ENCODE assay signal across 15 cellular contexts in genomic region chr6:106279179-106279578, GRCh38. TPM values are rescaled to one million over a fixed set of nuclear protein-coding genes. Genes with fewer than 3 reads are reported as not detected.
DNase-seq lines count a peak whose midpoint lies in the region; ATAC-seq and TF ChIP-seq lines count a peak whose summit lies in the region.
"Had no signal": no experiment of that assay in that cellular context is flagged by ENCODE, and none has a peak within 500 bp of the region (broad histone marks: within the 10 kb centered on the region; RNA-seq: fewer than 3 reads in every experiment).

No MANE protein-coding gene starts in this region.

- H3K27me3 ChIP-seq in SK-N-SH (ENCODE audit: insufficient read depth) = no peaks in the 10 kb centered on the region
- H3K27me3 ChIP-seq: BE2C had no signal

- H3K9me2 ChIP-seq in SK-N-SH = no peaks in the 10 kb centered on the region

- H3K4me2 ChIP-seq in SK-N-SH = no peak overlapping the region

- peaks cover 44% of the 10 kb centered on the region for H3K79me2 ChIP-seq in SK-N-SH (ENCODE audit: insufficient read depth)

- intact Hi-C loops in natural killer cell (cut with micrococcal nuclease) = no loop called here

- POLR2A ChIA-PET in SK-N-SH (lab: Yijun Ruan, JAX) = no interaction called here

- peaks cover 30% of the 10 kb centered on the region for H3F3A ChIP-seq in SK-N-SH (replicated peaks; ENCODE audit: insufficient read depth)

- peak overlapping the region in 1 of 2 donors; percentile 22 for H3K27ac Mint-ChIP-seq in natural killer cell treated with Interleukin-12 subunit alpha and Interleukin-12 subunit beta and Interleukin-15 and Interleukin-18, amount 100 ng/mL, for 72 hours
- peak overlapping the region in 1 of 2 donors; percentile 43 for H3K27ac Mint-ChIP-seq in natural killer cell

- DNase-seq in natural killer cell treated with Interleukin-12 subunit alpha and Interleukin-12 subunit beta and Interleukin-15 and Interleukin-18, amount 100 ng/mL, for 72 hours (ENCODE audit: low spot score) = no peak
- DNase-seq in natural killer cell = no peak
- DNase-seq in SK-N-SH = no peak
- DNase-seq in fibroblast of the aortic adventitia (ENCODE audit: low read depth) = peak; percentile 13
- DNase-seq in KBM-7 = no peak
- no peak for DNase-seq in COLO668 (lab: John Stamatoyannopoulos, UW; ENCODE audit: unreplicated experiment)
- DNase-seq: activated gamma-delta T cell treated with Interleukin-2 at 50 U/mL for 16 hours, BE2C, DND-41, NCI-H146, NCI-H510A treated with DMSO at 0.1 percent for 48 hours had no signal

- TF ChIP-seq CTCF in natural killer cell (IDR thresholded peaks at IDR 0.05) (no peak), SK-N-SH (IDR thresholded peaks at IDR 0.05) (no peak), fibroblast of the aortic adventitia (IDR thresholded peaks at IDR 0.05; ENCODE audit: insufficient read depth, low read length) (no peak)

- H3K4me1 Mint-ChIP-seq in natural killer cell treated with Interleukin-12 subunit alpha and Interleukin-12 subunit beta and Interleukin-15 and Interleukin-18, amount 100 ng/mL, for 72 hours (ENCODE audit: low read depth in 2 of 2) = peaks cover 29 to 41% of the 10 kb centered on the region in 2 donors
- peaks cover 29 to 39% of the 10 kb centered on the region in 2 donors for H3K4me1 Mint-ChIP-seq in natural killer cell

- no peaks in the 10 kb centered on the region for H3K9me3 Mint-ChIP-seq in natural killer cell treated with Interleukin-12 subunit alpha and Interleukin-12 subunit beta and Interleukin-15 and Interleukin-18, amount 100 ng/mL, for 72 hours
- H3K9me3 Mint-ChIP-seq in natural killer cell = no peaks in the 10 kb centered on the region
- H3K9me3 Mint-ChIP-seq: central memory CD8-positive, alpha-beta T cell; IgD-negative memory B cell had no signal

- no peak overlapping the region for H3K4me3 Mint-ChIP-seq in natural killer cell treated with Interleukin-12 subunit alpha and Interleukin-12 subunit beta and Interleukin-15 and Interleukin-18, amount 100 ng/mL, for 72 hours
- H3K4me3 Mint-ChIP-seq in natural killer cell = no peak overlapping the region
- H3K4me3 Mint-ChIP-seq: central memory CD8-positive, alpha-beta T cell; IgD-negative memory B cell had no signal

- no peaks in the 10 kb centered on the region for H4K20me1 ChIP-seq in SK-N-SH (ENCODE audit: insufficient read depth)

- H3K27ac ChIP-seq in SK-N-SH (ENCODE audit: low read depth in 2 of 2, low read length in 1 of 2) = peak overlapping the region in 1 of 2 experiments; percentile 63; a peak in 2 of 4 replicates

- peaks cover 0 to 12% of the 10 kb centered on the region in 2 experiments; a peak in 1 of 4 replicates for H3K4me1 ChIP-seq in SK-N-SH (ENCODE audit: control insufficient read depth in 1 of 2, insufficient read depth in 2 of 2, low read depth in 1 of 2, low read length in 1 of 2)
- H3K4me1 ChIP-seq: BE2C had no signal

- peak; percentile 59 to 63 for ATAC-seq in natural killer cell treated with Interleukin-12 subunit alpha and Interleukin-12 subunit beta and Interleukin-15 and Interleukin-18, amount 100 ng/mL, for 72 hours
- ATAC-seq in natural killer cell (no peak), GM18502 (IDR thresholded peaks at IDR 0.05; ENCODE audit: poor library complexity, unreplicated experiment) (no peak), GM21737 (IDR thresholded peaks at IDR 0.05; ENCODE audit: unreplicated experiment) (no peak)

- H3K9me3 ChIP-seq in SK-N-SH = no peaks in the 10 kb centered on the region
- H3K9me3 ChIP-seq: BE2C had no signal

- H3K9ac ChIP-seq in SK-N-SH = no peak overlapping the region

- no peak overlapping the region for H2AFZ ChIP-seq in SK-N-SH (ENCODE audit: low read depth)

- TF ChIP-seq RAD21 in SK-N-SH (IDR thresholded peaks at IDR 0.05; ENCODE audit: low read length) = no peak

- peaks cover 9% of the 10 kb centered on the region for H3K36me3 Mint-ChIP-seq in natural killer cell treated with Interleukin-12 subunit alpha and Interleukin-12 subunit beta and Interleukin-15 and Interleukin-18, amount 100 ng/mL, for 72 hours
- H3K36me3 Mint-ChIP-seq in natural killer cell = peaks cover 9% of the 10 kb centered on the region

- H3K27me3 Mint-ChIP-seq in natural killer cell treated with Interleukin-12 subunit alpha and Interleukin-12 subunit beta and Interleukin-15 and Interleukin-18, amount 100 ng/mL, for 72 hours = no peaks in the 10 kb centered on the region
- no peaks in the 10 kb centered on the region for H3K27me3 Mint-ChIP-seq in natural killer cell (ENCODE audit: low read depth in 2 of 2)
- H3K27me3 Mint-ChIP-seq: central memory CD8-positive, alpha-beta T cell; IgD-negative memory B cell had no signal

- 22% methylated on average over 1 of the region's 1 CpG for WGBS in SK-N-SH (ENCODE audit: low lambda C conversion rate)

- TF ChIP-seq EP300 in SK-N-SH (IDR thresholded peaks at IDR 0.05; ENCODE audit: borderline replicate concordance in 1 of 2, low read depth in 1 of 2, low read length in 1 of 2) = peak in 1 of 2 experiments; percentile 86; a peak in 2 of 4 replicates

- CTCF ChIA-PET in SK-N-SH (lab: Yijun Ruan, JAX) = interaction anchor here (1.5 to 2.7 kb wide), 2 partner anchors 56 to 795 kb away, joined by 3 to 8 read pairs; no protein-coding TSS in a partner anchor

- H3K4me3 ChIP-seq in SK-N-SH (ENCODE audit: low read depth in 2 of 2, low read length in 1 of 2) (no peak overlapping the region), fibroblast of the aortic adventitia (ENCODE audit: low read depth, low read length) (no peak overlapping the region)

- in situ Hi-C loops in KBM-7 (cut with MboI; ENCODE audit: low pct_unique_long_range_greater_than_20kb, low sequenced_read_pairs) = no loop called here

- peaks cover 8 to 20% of the 10 kb centered on the region in 2 experiments for H3K36me3 ChIP-seq in SK-N-SH (replicated peaks in 1 of 2; ENCODE audit: control insufficient read depth in 1 of 2, insufficient read depth in 2 of 2, low read length in 1 of 2)

TF ChIP-seq in SK-N-SH, 30 proteins besides CTCF, POLR2A, EP300 and RAD21 (continues in another document):
- TF ChIP-seq RXRA (IDR thresholded peaks at IDR 0.05; ENCODE audit: borderline replicate concordance, low read depth) = peak; percentile 72; the same call in 1 of the 2 replicates
- peak; percentile 61 for TF ChIP-seq NFIC (IDR thresholded peaks at IDR 0.05; ENCODE audit: borderline replicate concordance)
- peak; percentile 73; the same call in 1 of the 2 replicates for TF ChIP-seq FOSL2 (IDR thresholded peaks at IDR 0.05; ENCODE audit: borderline replicate concordance, low read depth)
- TF ChIP-seq EZH2phosphoT487 (IDR thresholded peaks at IDR 0.05; ENCODE audit: borderline replicate concordance, low read depth) = no peak
- TF ChIP-seq TCF12 (IDR thresholded peaks at IDR 0.05) = peak; percentile 94
- peak; percentile 66; the same call in 1 of the 2 replicates for TF ChIP-seq FOXM1 (IDR thresholded peaks at IDR 0.05; ENCODE audit: low read depth)
- peak; percentile 36; the same call in 1 of the 2 replicates for TF ChIP-seq POLR2AphosphoS5 (IDR thresholded peaks at IDR 0.05; ENCODE audit: low read depth, low read length)
- no peak for TF ChIP-seq REST (IDR thresholded peaks at IDR 0.05; ENCODE audit: low read depth, low read length)
- TF ChIP-seq USF1 (IDR thresholded peaks at IDR 0.05; ENCODE audit: borderline replicate concordance, low read depth) = no peak
- peak; percentile 59; the same call in 1 of the 2 replicates for TF ChIP-seq MAX (IDR thresholded peaks at IDR 0.05; ENCODE audit: low read depth)
- TF ChIP-seq FOXJ3 (CRISPR knock-in tag; IDR thresholded peaks at IDR 0.05) = no peak
- peak; percentile 73 for TF ChIP-seq JUND (IDR thresholded peaks at IDR 0.05)

RNA-seq across cellular contexts. Expression of gene ATG5, which starts 46.4 kb away (rescaled TPM):
- 10 to 100 TPM; 41.4 to 59.7 TPM for total RNA-seq in natural killer cell treated with Interleukin-12 subunit alpha and Interleukin-12 subunit beta and Interleukin-15 and Interleukin-18, amount 100 ng/mL, for 72 hours
- total RNA-seq in natural killer cell = 10 to 100 TPM; 27.5 to 39.0 (median 35.4) TPM
- 15.5 and 16.7 TPM in 2 replicates for polyA plus RNA-seq in SK-N-SH (2012; rRNA removed)
- polyA plus RNA-seq in SK-N-SH (2012; cell fraction: cytosol; rRNA removed) = 22.0 and 27.8 TPM in 2 replicates
- 8.9 and 15.9 TPM in 2 replicates for polyA plus RNA-seq in SK-N-SH (2012; cell fraction: nucleus; rRNA removed)
- total RNA-seq in fibroblast of the aortic adventitia (ENCODE audit: low replicate concordance) = 31.0 and 45.4 TPM in 2 replicates

Comparison
In these comparisons a context has a peak if more than half of its experiments do, and no peak if none do; other contexts are left out.
1. ATAC-seq: peak in natural killer cell treated with Interleukin-12 subunit alpha and Interleukin-12 subunit beta and Interleukin-15 and Interleukin-18, amount 100 ng/mL, for 72 hours (2 of 2); none in natural killer cell (0 of 3), GM18502 (single experiment) and GM21737 (single experiment).